ENCODE assay signal across 21 cellular contexts in the genomic region with DNA sequence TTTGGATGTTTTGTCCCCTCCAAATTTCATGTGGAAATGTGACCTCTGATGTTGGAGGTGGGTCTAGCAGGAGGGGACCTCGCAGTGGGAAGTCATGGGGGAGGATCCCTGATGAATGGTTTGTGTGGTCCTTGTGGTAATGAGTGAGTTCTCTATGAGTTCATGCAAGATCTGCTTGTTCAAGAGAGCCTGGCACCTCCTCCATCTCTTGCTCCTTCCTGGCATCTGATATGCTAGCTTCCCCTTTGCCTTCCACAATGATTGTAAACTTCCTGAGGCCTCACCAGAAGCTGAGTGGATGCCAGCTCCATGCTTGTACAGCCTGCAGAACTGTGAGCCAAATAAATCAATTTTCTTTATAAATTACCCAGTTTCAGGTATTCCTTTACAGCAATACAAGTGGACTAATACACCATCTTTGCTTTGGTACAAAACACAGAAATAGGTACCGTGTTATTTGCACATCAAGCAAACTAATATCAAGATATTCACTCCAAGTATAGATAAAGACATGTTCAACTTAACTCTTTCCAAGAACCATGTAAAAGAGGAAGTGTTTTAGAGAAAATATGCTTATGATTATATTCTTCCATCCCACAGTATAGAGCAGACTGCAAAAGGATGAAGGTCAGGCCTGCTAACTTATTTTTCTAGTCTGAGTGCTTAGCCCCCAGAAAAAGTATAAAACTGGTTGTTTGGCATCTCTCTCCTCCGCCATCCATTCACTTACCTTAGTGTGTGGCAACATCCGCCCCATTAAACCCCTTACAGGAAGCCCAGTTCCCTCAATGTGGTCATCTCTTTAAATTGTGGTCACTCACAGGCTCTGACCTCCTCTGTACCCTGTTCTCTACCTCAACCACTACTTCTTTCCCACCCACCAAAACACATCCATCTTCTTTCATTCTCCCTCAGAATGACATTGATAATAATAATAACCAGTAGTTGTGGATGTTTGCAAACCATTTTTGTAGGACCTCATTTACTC. TPM values are rescaled to one million over a fixed set of nuclear protein-coding genes. Genes with fewer than 3 reads are reported as not detected.
DNase-seq lines count a peak whose midpoint lies in the region; ATAC-seq, FAIRE-seq and TF ChIP-seq lines count a peak whose summit lies in the region.
"Had no signal": no experiment of that assay in that cellular context is flagged by ENCODE, and none has a peak within 500 bp of the region (broad histone marks: within the 10 kb centered on the region; RNA-seq: fewer than 3 reads in every experiment).

No MANE protein-coding gene starts in this region.

- peak overlapping the region in 6 of 8 donors; percentile 10 to 60 (median 51) for H3K4me3 Mint-ChIP-seq in CD4-positive, alpha-beta memory T cell
- H3K4me3 Mint-ChIP-seq in T-helper 17 cell (peak overlapping the region; percentile 16), mesothelial cell of epicardium (no peak overlapping the region)

- H3K27me3 Mint-ChIP-seq in CD4-positive, alpha-beta memory T cell: no peaks in the 10 kb centered on the region
- H3K27me3 Mint-ChIP-seq in T-helper 17 cell (no peaks in the 10 kb centered on the region), mesothelial cell of epicardium (ENCODE audit: low read depth) (peaks cover 2% of the 10 kb centered on the region)

- H3K27ac ChIP-seq in CD4-positive, alpha-beta memory T cell (ENCODE audit: low read depth, low read length): no peak overlapping the region
- H3K27ac ChIP-seq in dorsolateral prefrontal cortex: peak overlapping the region in 43 of 59 donors; percentile 3 to 99 (median 57)
- H3K27ac ChIP-seq: adrenal gland, cardiac muscle cell, esophagus squamous epithelium, HL-60, pancreas, sigmoid colon, testis had no signal

- peak overlapping the region in 5 of 7 donors; percentile 24 to 75 (median 31) for H3K27ac Mint-ChIP-seq in CD4-positive, alpha-beta memory T cell
- H3K27ac Mint-ChIP-seq in T-helper 17 cell (no peak overlapping the region), mesothelial cell of epicardium (no peak overlapping the region)

- TF ChIP-seq POLR2A in H54 (IDR thresholded peaks at IDR 0.05; ENCODE audit: low read depth, low read length): no peak

- no peaks in the 10 kb centered on the region for H3K9me3 ChIP-seq in CD4-positive, alpha-beta memory T cell (ENCODE audit: control insufficient read depth in 1 of 2, low read length in 2 of 2)
- H3K9me3 ChIP-seq in T-helper 17 cell (ENCODE audit: control insufficient read depth, low read length, poor library complexity, severe bottlenecking): no peaks in the 10 kb centered on the region
- H3K9me3 ChIP-seq: adrenal gland, esophagus squamous epithelium, HAP-1, pancreas, sigmoid colon, testis had no signal

- intact Hi-C loops in CD4-positive, alpha-beta memory T cell (cut with micrococcal nuclease): no loop called here
- intact Hi-C loops in dorsolateral prefrontal cortex (cut with DNase I): no loop called here

- H3K4me1 ChIP-seq in CD4-positive, alpha-beta memory T cell (ENCODE audit: insufficient read depth, low read length): peaks cover 87% of the 10 kb centered on the region
- H3K4me1 ChIP-seq: adrenal gland, sigmoid colon, testis had no signal

- no peak for DNase-seq in CD4-positive, alpha-beta memory T cell
- DNase-seq in GM19239 (ENCODE audit: insufficient read length, low spot score): no peak
- no peak for DNase-seq in T-helper 17 cell
- no peak for DNase-seq in dorsolateral prefrontal cortex
- DNase-seq in stimulated activated CD4-positive, alpha-beta T cell treated with anti-CD3 and anti-CD28 coated beads, Interleukin-2, amount 100 ng/mL, for 48 hours: no peak
- DNase-seq in H54 (ENCODE audit: insufficient read length, low spot score): no peak
- DNase-seq in mesothelial cell of epicardium (ENCODE audit: low spot score in 2 of 2, unreplicated experiment in 2 of 2): no peak
- no peak for DNase-seq in NCI-H82 treated with DMSO at 0.1 percent for 48 hours (lab: John Stamatoyannopoulos, UW; ENCODE audit: unreplicated experiment)
- DNase-seq: adrenal gland, esophagus squamous epithelium, glutamatergic neuron, left ventricle myocardium superior, NCI-H1417, NCI-H82, pancreas, sigmoid colon, testis had no signal

- peaks cover 47 to 56% of the 10 kb centered on the region in 2 donors for H3K36me3 Mint-ChIP-seq in CD4-positive, alpha-beta memory T cell
- H3K36me3 Mint-ChIP-seq in T-helper 17 cell (ENCODE audit: low read depth): peaks cover 12% of the 10 kb centered on the region
- peaks cover 20% of the 10 kb centered on the region for H3K36me3 Mint-ChIP-seq in mesothelial cell of epicardium

- FAIRE-seq in GM19239 (lab: Jason Lieb, UNC) (peak; percentile 4), H54 (lab: Jason Lieb, UNC) (no peak)
- FAIRE-seq: K562, pancreas had no signal

- TF ChIP-seq CTCF in dorsolateral prefrontal cortex (IDR thresholded peaks at IDR 0.05 in 54 of 56, conservative IDR thresholded peaks at IDR 0.05 in 2 of 56; ENCODE audit: low read depth in 1 of 56, partially characterized antibody in 56 of 56): no peak
- TF ChIP-seq CTCF in mesothelial cell of epicardium (IDR thresholded peaks at IDR 0.05; ENCODE audit: unreplicated experiment): no peak

- ATAC-seq in T-helper 17 cell: no peak
- ATAC-seq: K562, left ventricle myocardium superior, pancreas had no signal

- POLR2A ChIA-PET in CD4-positive, alpha-beta memory T cell (lab: Charles Lee; ENCODE audit: partially characterized antibody): no interaction called here

- no peaks in the 10 kb centered on the region for H3K36me3 ChIP-seq in CD4-positive, alpha-beta memory T cell (ENCODE audit: insufficient read depth, low read length)
- H3K36me3 ChIP-seq: adrenal gland, cardiac muscle cell, HAP-1, pancreas, sigmoid colon had no signal

- peaks cover 65 to 94% (median 78%) of the 10 kb centered on the region in 4 donors for H3K4me1 Mint-ChIP-seq in CD4-positive, alpha-beta memory T cell
- peaks cover 59% of the 10 kb centered on the region for H3K4me1 Mint-ChIP-seq in T-helper 17 cell
- H3K4me1 Mint-ChIP-seq in mesothelial cell of epicardium: peaks cover 12% of the 10 kb centered on the region

- H3K27me3 ChIP-seq in CD4-positive, alpha-beta memory T cell (ENCODE audit: insufficient read depth, low read length): no peaks in the 10 kb centered on the region
- no peaks in the 10 kb centered on the region for H3K27me3 ChIP-seq in dorsolateral prefrontal cortex
- H3K27me3 ChIP-seq: adrenal gland, esophagus squamous epithelium, pancreas, sigmoid colon, testis had no signal

- peaks cover 0 to 7% (median 3%) of the 10 kb centered on the region in 8 donors for H3K9me3 Mint-ChIP-seq in CD4-positive, alpha-beta memory T cell
- peaks cover 31% of the 10 kb centered on the region for H3K9me3 Mint-ChIP-seq in mesothelial cell of epicardium

- no peak overlapping the region for H3K4me3 ChIP-seq in CD4-positive, alpha-beta memory T cell (ENCODE audit: low read length in 2 of 2)
- peak overlapping the region in 3 of 59 donors; percentile 10 to 93 (median 13) for H3K4me3 ChIP-seq in dorsolateral prefrontal cortex
- H3K4me3 ChIP-seq: adrenal gland, cardiac muscle cell, esophagus squamous epithelium, HAP-1, K562, pancreas, sigmoid colon, testis had no signal

- CTCF ChIA-PET in CD4-positive, alpha-beta memory T cell (lab: Charles Lee; ENCODE audit: partially characterized antibody): no interaction called here

RNA-seq across cellular contexts. Expression of gene ARAP2, which starts 6.7 kb away (rescaled TPM):
- 10 to 100 TPM; 89.6 to 97.4 TPM for total RNA-seq in CD4-positive, alpha-beta memory T cell
- polyA plus RNA-seq in CD4-positive, alpha-beta memory T cell: 10 to 100 TPM; 19.7 to 29.1 TPM
- total RNA-seq in T-helper 17 cell (100 to 1,000 TPM in 1 of 2 donors, 10 to 100 TPM in 1; 82.4 to 104 TPM), dorsolateral prefrontal cortex (100 to 1,000 TPM in 119 of 120 experiments, 10 to 100 TPM in 1; 87.3 to 271 (median 162) TPM), mesothelial cell of epicardium (15.4 to 16.6 TPM (median 16.0 TPM) in 3 replicates)

RNA-seq across cellular contexts. Expression of gene DTHD1, which starts 43.8 kb away (rescaled TPM):
- total RNA-seq in CD4-positive, alpha-beta memory T cell: 1 to 10 TPM; 1.2 to 1.4 TPM
- polyA plus RNA-seq in CD4-positive, alpha-beta memory T cell: under 1 TPM in 1 of 2 donors, not detected in 1; 0.16 TPM
- total RNA-seq in T-helper 17 cell: under 1 TPM; 0.22 to 0.52 TPM
- total RNA-seq in dorsolateral prefrontal cortex: 1 to 10 TPM in 43 of 120 experiments, under 1 TPM in 69, not detected in 8; 0.13 to 4.1 (median 0.81) TPM
- not detected in 3 replicates for total RNA-seq in mesothelial cell of epicardium
- total RNA-seq: cardiac muscle cell, K562 had no signal
- polyA plus RNA-seq: cardiac muscle cell, K562, pancreas had no signal

Comparison
In these comparisons a context has a peak if more than half of its experiments do, and no peak if none do; other contexts are left out.
1. H3K27ac Mint-ChIP-seq: peak in CD4-positive, alpha-beta memory T cell (5 of 7); none in T-helper 17 cell (single experiment) and mesothelial cell of epicardium (single experiment).